In genomic region chr20:6718660-6719059, GRCh38 we compare ENCODE assay signal across 15 cellular contexts. TPM values are rescaled to one million over a fixed set of nuclear protein-coding genes. Genes with fewer than 3 reads are reported as not detected.
A peak's percentile ranks its signal among the peaks of the same experiment; 100 is the strongest.
DNase-seq lines count a peak whose midpoint lies in the region; ATAC-seq and TF ChIP-seq lines count a peak whose summit lies in the region.
"Had no signal": no experiment of that assay in that cellular context is flagged by ENCODE, and none has a peak within 500 bp of the region (broad histone marks: within the 10 kb centered on the region; RNA-seq: fewer than 3 reads in every experiment).

No MANE protein-coding gene starts in this region.

- 52 to 58% methylated on average over 7 of the region's 7 CpGs for WGBS in body of pancreas, 2 donors

- H3K27me3 Mint-ChIP-seq in natural killer cell (ENCODE audit: low read depth in 2 of 2): peaks cover 14 to 18% of the 10 kb centered on the region in 2 donors

- no peak overlapping the region for H3K4me3 Mint-ChIP-seq in natural killer cell
- H3K4me3 Mint-ChIP-seq: activated naive CD4-positive, alpha-beta T cell treated with anti-CD3 and anti-CD28 coated beads for 36 hours had no signal

- H3K27ac Mint-ChIP-seq in natural killer cell: no peak overlapping the region
- H3K27ac Mint-ChIP-seq: activated naive CD4-positive, alpha-beta T cell treated with anti-CD3 and anti-CD28 coated beads for 36 hours had no signal

- no peaks in the 10 kb centered on the region for H3K9me3 Mint-ChIP-seq in natural killer cell

- TF ChIP-seq POLR2A in body of pancreas (IDR thresholded peaks at IDR 0.05): no peak

- intact Hi-C loops in body of pancreas (cut with DNase I): no loop called here
- intact Hi-C loops in natural killer cell (cut with micrococcal nuclease): no loop called here

- CTCF ChIA-PET in HEK293T (lab: Yijun Ruan, JAX): no interaction called here

- TF ChIP-seq CTCF in body of pancreas (IDR thresholded peaks at IDR 0.05) (no peak), kidney epithelial cell (IDR thresholded peaks at IDR 0.05; ENCODE audit: insufficient read depth, low read length, poor library complexity, severe bottlenecking) (no peak), natural killer cell (IDR thresholded peaks at IDR 0.05) (no peak)

- H3K9me3 ChIP-seq in body of pancreas: no peaks in the 10 kb centered on the region
- H3K9me3 ChIP-seq: psoas muscle had no signal

- no peaks in the 10 kb centered on the region for H3K4me1 Mint-ChIP-seq in natural killer cell

- ATAC-seq in body of pancreas (peak; percentile 69), natural killer cell (no peak)
- ATAC-seq: psoas muscle had no signal

- POLR2A ChIA-PET in HEK293T (lab: Yijun Ruan, JAX): no interaction called here

- H3K27ac ChIP-seq in body of pancreas: no peak overlapping the region
- H3K27ac ChIP-seq: psoas muscle had no signal

- no peaks in the 10 kb centered on the region for H3K36me3 Mint-ChIP-seq in natural killer cell

- H3K36me3 ChIP-seq in body of pancreas (replicated peaks in 1 of 2; ENCODE audit: insufficient read depth in 1 of 2, low read depth in 2 of 2) (no peaks in the 10 kb centered on the region), kidney epithelial cell (ENCODE audit: control insufficient read depth, insufficient read depth, low read length) (no peaks in the 10 kb centered on the region)

- H3K4me1 ChIP-seq in body of pancreas: peaks cover 11% of the 10 kb centered on the region
- H3K4me1 ChIP-seq: psoas muscle had no signal

- H3K4me3 ChIP-seq in body of pancreas: no peak overlapping the region
- H3K4me3 ChIP-seq in kidney epithelial cell (ENCODE audit: low read depth, low read length): no peak overlapping the region
- H3K4me3 ChIP-seq: psoas muscle had no signal

- DNase-seq in COLO829 (ENCODE audit: low spot score): peak; percentile 49
- peak; percentile 89 for DNase-seq in M059J (ENCODE audit: low read depth)
- DNase-seq in body of pancreas: no peak
- DNase-seq in kidney epithelial cell (ENCODE audit: low read depth): peak; percentile 81
- DNase-seq in NCI-H82 (lab: John Stamatoyannopoulos, UW): no peak
- no peak for DNase-seq in HEK293T (ENCODE audit: extremely low spot score)
- DNase-seq in natural killer cell: no peak
- DNase-seq in SIG-M5 treated with dmso at 0.1 percent for 504 hours (lab: John Stamatoyannopoulos, UW; ENCODE audit: unreplicated experiment): no peak
- DNase-seq: activated naive CD4-positive, alpha-beta T cell treated with anti-CD3 and anti-CD28 coated beads for 36 hours; central memory CD4-positive, alpha-beta T cell; DMS 273 treated with DMSO at 0.1 percent for 48 hours; MM.1S; psoas muscle; stimulated activated CD4-positive, alpha-beta T cell treated with anti-CD3 and anti-CD28 coated beads, Interleukin-1b, Interleukin-23, amount 100 ng/mL, for 48 hours had no signal

- no peaks in the 10 kb centered on the region for H3K27me3 ChIP-seq in body of pancreas
- no peaks in the 10 kb centered on the region for H3K27me3 ChIP-seq in kidney epithelial cell (ENCODE audit: control insufficient read depth, insufficient read depth, low read length)

TF ChIP-seq in HEK293T, 16 proteins besides CTCF, POLR2A, EP300 and RAD21:
- no peak for TF ChIP-seq BHLHE40 (IDR thresholded peaks at IDR 0.05; ENCODE audit: borderline replicate concordance)
- TF ChIP-seq SP1 (IDR thresholded peaks at IDR 0.05): no peak
- no peak for TF ChIP-seq L3MBTL2 (conservative IDR thresholded peaks at IDR 0.05)
- no peak for TF ChIP-seq CTBP1 (IDR thresholded peaks at IDR 0.05; ENCODE audit: borderline replicate concordance)

RNA-seq across cellular contexts. Expression of gene BMP2, which starts 48.8 kb away (rescaled TPM):
- 4.1 and 6.6 TPM in 2 replicates for total RNA-seq in M059J (2014; rRNA removed; shearing (Covaris generic))
- total RNA-seq in body of pancreas (10 to 100 TPM; 13.5 to 14.8 TPM), kidney epithelial cell (16.2 and 17.2 TPM in 2 replicates), natural killer cell (under 1 TPM; 0.45 to 0.66 (median 0.45) TPM)
- total RNA-seq: activated CD8-positive, alpha-beta memory T cell treated with anti-CD3 and anti-CD28 coated beads for 36 hours; activated naive CD4-positive, alpha-beta T cell treated with anti-CD3 and anti-CD28 coated beads for 36 hours had no signal

Comparison
In these comparisons a context has a peak if more than half of its experiments do, and no peak if none do; other contexts are left out.
1. DNase-seq: peak in COLO829 (single experiment), M059J (single experiment) and kidney epithelial cell (single experiment); none in body of pancreas (0 of 4), NCI-H82 (single experiment), HEK293T (single experiment), natural killer cell (single experiment) and SIG-M5 treated with dmso at 0.1 percent for 504 hours (single experiment).